ENCODE assay signal across 22 cellular contexts in genomic region chr3:119437852-119438251, GRCh38.
"Had no signal": no experiment of that assay in that cellular context is flagged by ENCODE, and none has a peak within 500 bp of the region (broad histone marks: within the 10 kb centered on the region; RNA-seq: fewer than 3 reads in every experiment).

No MANE protein-coding gene starts in this region.

- H3K4me3 Mint-ChIP-seq: naive thymus-derived CD8-positive, alpha-beta T cell; stimulated activated memory B cell treated with anti-CD40 and anti-IgM and Interleukin-4, amounts not matched to agents 10 μg/mL and 1 μg/mL and 100 μg/mL, for 72 hours; stimulated activated naive CD8-positive, alpha-beta T cell treated with anti-CD3 and anti-CD28 coated beads, Interleukin-15, amount 100 ng/mL, for 72 hours; type B pancreatic cell had no signal

- H3K9me3 Mint-ChIP-seq: stimulated activated memory B cell treated with anti-CD40 and anti-IgM and Interleukin-4, amounts not matched to agents 10 μg/mL and 1 μg/mL and 100 μg/mL, for 72 hours; stimulated activated naive CD8-positive, alpha-beta T cell treated with anti-CD3 and anti-CD28 coated beads, Interleukin-15, amount 100 ng/mL, for 72 hours had no signal

- ATAC-seq: left colon; naive thymus-derived CD8-positive, alpha-beta T cell; right cardiac atrium; sciatic nerve; stimulated activated memory B cell treated with anti-CD40 and anti-IgM and Interleukin-4, amounts not matched to agents 10 μg/mL and 1 μg/mL and 100 μg/mL, for 72 hours; stimulated activated naive CD8-positive, alpha-beta T cell treated with anti-CD3 and anti-CD28 coated beads, Interleukin-15, amount 100 ng/mL, for 72 hours had no signal

- DNase-seq: hippocampal formation; kidney; left colon; left lung; lower lobe of right lung; mammary epithelial cell; mesenchymal stem cell; ovary; right cardiac atrium; stimulated activated CD4-positive, alpha-beta T cell treated with anti-CD3 and anti-CD28 coated beads, Interleukin-12 subunit alpha, Interleukin-12 subunit beta, amount 100 ng/mL, for 4 hours; stimulated activated CD4-positive, alpha-beta T cell treated with anti-CD3 and anti-CD28 coated beads, Interleukin-15, amount 100 ng/mL, for 24 hours; stimulated activated CD4-positive, alpha-beta T cell treated with anti-CD3 and anti-CD28 coated beads, Interleukin-2, amount 100 ng/mL, for 24 hours; stimulated activated CD4-positive, alpha-beta T cell treated with anti-CD3 and anti-CD28 coated beads, Interleukin-4, amount 100 ng/mL, for 1 hour; stimulated activated naive CD4-positive, alpha-beta T cell treated with Interleukin-2 at 50 U/mL for 16 hours; stimulated activated naive CD8-positive, alpha-beta T cell treated with anti-CD3 and anti-CD28 coated beads, Interleukin-15, amount 100 ng/mL, for 72 hours; substantia nigra; uterus had no signal

- H3K27me3 Mint-ChIP-seq: naive thymus-derived CD8-positive, alpha-beta T cell; progenitor cell of endocrine pancreas; stimulated activated memory B cell treated with anti-CD40 and anti-IgM and Interleukin-4, amounts not matched to agents 10 μg/mL and 1 μg/mL and 100 μg/mL, for 72 hours; stimulated activated naive CD8-positive, alpha-beta T cell treated with anti-CD3 and anti-CD28 coated beads, Interleukin-15, amount 100 ng/mL, for 72 hours; type B pancreatic cell had no signal

- H3K27ac Mint-ChIP-seq: progenitor cell of endocrine pancreas; stimulated activated memory B cell treated with anti-CD40 and anti-IgM and Interleukin-4, amounts not matched to agents 10 μg/mL and 1 μg/mL and 100 μg/mL, for 72 hours; stimulated activated naive CD8-positive, alpha-beta T cell treated with anti-CD3 and anti-CD28 coated beads, Interleukin-15, amount 100 ng/mL, for 72 hours; type B pancreatic cell had no signal

- H3K4me1 Mint-ChIP-seq: stimulated activated memory B cell treated with anti-CD40 and anti-IgM and Interleukin-4, amounts not matched to agents 10 μg/mL and 1 μg/mL and 100 μg/mL, for 72 hours; stimulated activated naive CD8-positive, alpha-beta T cell treated with anti-CD3 and anti-CD28 coated beads, Interleukin-15, amount 100 ng/mL, for 72 hours had no signal
